18 cellular contexts compared by ENCODE assay signal in the genomic region with DNA sequence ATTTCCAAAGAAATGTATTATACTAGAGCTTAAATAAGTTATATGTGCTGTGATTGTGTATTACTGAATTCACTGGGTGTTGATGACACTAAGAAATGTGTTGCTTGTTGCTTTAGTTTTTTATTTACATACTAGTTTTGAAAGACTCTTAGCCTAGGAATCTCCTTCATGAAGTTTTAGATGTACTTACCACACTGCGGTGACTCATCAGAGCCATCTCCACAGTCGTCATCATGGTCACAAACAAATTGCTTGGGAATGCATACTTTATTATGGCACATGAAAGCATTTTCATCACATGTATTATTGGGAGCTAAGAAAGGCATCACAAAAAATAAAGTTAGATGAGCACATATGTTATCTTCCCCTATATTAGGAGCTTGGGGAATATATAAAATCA.
A peak's percentile ranks its signal among the peaks of the same experiment; 100 is the strongest.
DNase-seq lines count a peak whose midpoint lies in the region; TF ChIP-seq lines count a peak whose summit lies in the region.
"Had no signal": no experiment of that assay in that cellular context is flagged by ENCODE, and none has a peak within 500 bp of the region (broad histone marks: within the 10 kb centered on the region; RNA-seq: fewer than 3 reads in every experiment).

No MANE protein-coding gene starts in this region.

- H3K36me3 ChIP-seq in adipocyte (ENCODE audit: control insufficient read depth, insufficient read depth, low read length, severe bottlenecking) = no peaks in the 10 kb centered on the region
- H3K36me3 ChIP-seq: HAP-1, SJCRH30 had no signal

- no peaks in the 10 kb centered on the region for H3K27me3 ChIP-seq in adipocyte (replicated peaks; ENCODE audit: control insufficient read depth, insufficient read depth, low read length)
- H3K27me3 ChIP-seq: SJCRH30 had no signal

- POLR2A ChIA-PET in HEK293T (lab: Yijun Ruan, JAX) = no interaction called here

- peaks cover 8% of the 10 kb centered on the region for H3K4me1 ChIP-seq in adipocyte (ENCODE audit: control insufficient read depth, insufficient read depth, low read length)
- H3K4me1 ChIP-seq: SJCRH30 had no signal

- no peak overlapping the region for H3K4me3 ChIP-seq in adipocyte (ENCODE audit: low read length)
- H3K4me3 ChIP-seq: HAP-1, SJCRH30 had no signal

- CTCF ChIA-PET in HEK293T (lab: Yijun Ruan, JAX) = no interaction called here

- H3K9me3 ChIP-seq in adipocyte (ENCODE audit: control insufficient read depth, low read length) = no peaks in the 10 kb centered on the region
- H3K9me3 ChIP-seq: HAP-1, SJCRH30 had no signal

- DNase-seq in A172 (ENCODE audit: low spot score) (peak; percentile 45), HCEC 1CT (peak; percentile 91), adipocyte (ENCODE audit: low read depth) (peak; percentile 65), fibroblast of the conjunctiva (ENCODE audit: low read depth) (peak; percentile 37), OCI-M2 (lab: John Stamatoyannopoulos, UW; ENCODE audit: unreplicated experiment) (no peak), HEK293T (ENCODE audit: extremely low spot score) (no peak), GOT3 (lab: John Stamatoyannopoulos, UW) (no peak), SKM-1 (lab: John Stamatoyannopoulos, UW; ENCODE audit: unreplicated experiment) (no peak)
- DNase-seq: activated CD4-positive, alpha-beta T cell treated with anti-CD3 and anti-CD28 coated beads, Interleukin-2, amount 50 U/mL, for 1 hour; activated naive CD8-positive, alpha-beta T cell treated with anti-CD3 and anti-CD28 coated beads, Interleukin-2, amount 50 U/mL, for 24 hours; activated T-cell treated with anti-CD3 and anti-CD28 coated beads, Interleukin-2, amount 50 U/mL, for 4 hours; cortex of kidney; NCI-H1105 treated with DMSO at 0.1 percent for 48 hours; NCI-H2171; SJCRH30; stimulated activated CD4-positive, alpha-beta T cell treated with anti-CD3 and anti-CD28 coated beads, Interleukin-2, amount 100 ng/mL, for 48 hours; stimulated activated CD8-positive, alpha-beta memory T cell treated with anti-CD3 and anti-CD28 coated beads, Interleukin-4, amount 100 ng/mL, for 48 hours had no signal

- no peak overlapping the region for H3K9ac ChIP-seq in adipocyte (ENCODE audit: low read length)

TF ChIP-seq in HEK293T, 16 proteins besides CTCF, POLR2A, EP300 and RAD21:
- TF ChIP-seq FOXA1 (IDR thresholded peaks at IDR 0.05) (no peak), FOXM1 (IDR thresholded peaks at IDR 0.05; ENCODE audit: borderline replicate concordance) (no peak), SP1 (IDR thresholded peaks at IDR 0.05) (no peak), FOXK2 (IDR thresholded peaks at IDR 0.05) (no peak), SUZ12 (IDR thresholded peaks at IDR 0.05) (no peak), L3MBTL2 (conservative IDR thresholded peaks at IDR 0.05) (no peak), CTBP1 (IDR thresholded peaks at IDR 0.05; ENCODE audit: borderline replicate concordance) (no peak), ELF4 (IDR thresholded peaks at IDR 0.05) (no peak), ZNF384 (IDR thresholded peaks at IDR 0.05) (no peak), HDGF (IDR thresholded peaks at IDR 0.05; ENCODE audit: borderline replicate concordance) (no peak), BHLHE40 (IDR thresholded peaks at IDR 0.05; ENCODE audit: borderline replicate concordance) (no peak), TARDBP (IDR thresholded peaks at IDR 0.05) (no peak), NFRKB (IDR thresholded peaks at IDR 0.05) (no peak), ARNT (IDR thresholded peaks at IDR 0.05) (no peak), LEF1 (IDR thresholded peaks at IDR 0.05; ENCODE audit: borderline replicate concordance) (no peak)
- TF ChIP-seq, protein P1, sequence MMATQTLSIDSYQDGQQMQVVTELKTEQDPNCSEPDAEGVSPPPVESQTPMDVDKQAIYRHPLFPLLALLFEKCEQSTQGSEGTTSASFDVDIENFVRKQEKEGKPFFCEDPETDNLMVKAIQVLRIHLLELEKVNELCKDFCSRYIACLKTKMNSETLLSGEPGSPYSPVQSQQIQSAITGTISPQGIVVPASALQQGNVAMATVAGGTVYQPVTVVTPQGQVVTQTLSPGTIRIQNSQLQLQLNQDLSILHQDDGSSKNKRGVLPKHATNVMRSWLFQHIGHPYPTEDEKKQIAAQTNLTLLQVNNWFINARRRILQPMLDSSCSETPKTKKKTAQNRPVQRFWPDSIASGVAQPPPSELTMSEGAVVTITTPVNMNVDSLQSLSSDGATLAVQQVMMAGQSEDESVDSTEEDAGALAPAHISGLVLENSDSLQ (IDR thresholded peaks at IDR 0.05) = no peak
TF ChIP-seq in HEK293T: peak in this region for 0.

Comparison
In these comparisons a context has a peak if more than half of its experiments do, and no peak if none do; other contexts are left out.
1. DNase-seq: peak in A172 (single experiment), HCEC 1CT (single experiment), adipocyte (single experiment) and fibroblast of the conjunctiva (single experiment); none in OCI-M2 (single experiment), HEK293T (single experiment), GOT3 (single experiment) and SKM-1 (single experiment).